ENCODE assay signal across 23 cellular contexts in genomic region chr5:128596071-128596470, GRCh38. TPM values are rescaled to one million over a fixed set of nuclear protein-coding genes. Genes with fewer than 3 reads are reported as not detected.
DNase-seq lines count a peak whose midpoint lies in the region; ATAC-seq and TF ChIP-seq lines count a peak whose summit lies in the region.
"Had no signal": no experiment of that assay in that cellular context is flagged by ENCODE, and none has a peak within 500 bp of the region (broad histone marks: within the 10 kb centered on the region; RNA-seq: fewer than 3 reads in every experiment).

No MANE protein-coding gene starts in this region.

- no peak for TF ChIP-seq CTCF in epithelial cell of esophagus (IDR thresholded peaks at IDR 0.05; ENCODE audit: insufficient read depth, low read depth, low read length, missing control alignments)

- in situ Hi-C loops in SK-MEL-5 (cut with HindIII; ENCODE audit: low pct_unique_long_range_greater_than_20kb, low sequenced_read_pairs), result no loop called here

- peak; percentile 57 for DNase-seq in HT-29 (ENCODE audit: low spot score)
- peak; percentile 34 for DNase-seq in SK-MEL-5 (ENCODE audit: low read depth, low spot score)
- DNase-seq in epithelial cell of esophagus (ENCODE audit: low read depth), result peak; percentile 20
- peak; percentile 4 for DNase-seq in pons (ENCODE audit: low spot score)
- DNase-seq in COLO668 (lab: John Stamatoyannopoulos, UW; ENCODE audit: unreplicated experiment), result no peak
- DNase-seq in NCI-H1092 (lab: John Stamatoyannopoulos, UW), result no peak
- DNase-seq: activated CD4-positive, alpha-beta T cell treated with anti-CD3 and anti-CD28 coated beads, Interleukin-2, amount 50 U/mL, for 4 hours; activated naive CD4-positive, alpha-beta T cell; AML-193; Caco-2; dorsolateral prefrontal cortex; heart right ventricle; naive thymus-derived CD8-positive, alpha-beta T cell; NCI-H1417 treated with DMSO at 0.1 percent for 48 hours; NCI-H446 treated with DMSO at 0.1 percent for 48 hours; posterior cingulate gyrus; Right ventricle myocardium superior; stimulated activated CD4-positive, alpha-beta T cell treated with anti-CD3 and anti-CD28 coated beads, Interleukin-4, amount 100 ng/mL, for 1 hour; T-helper 17 cell; WERI-Rb-1 had no signal

- H3K4me3 ChIP-seq in epithelial cell of esophagus (ENCODE audit: low read length), result no peak overlapping the region
- H3K4me3 ChIP-seq: dorsolateral prefrontal cortex, heart right ventricle, skin epidermis had no signal

- ATAC-seq in HG02610 (IDR thresholded peaks at IDR 0.05; ENCODE audit: unreplicated experiment), result no peak
- ATAC-seq: esophagus mucosa; heart right ventricle; naive thymus-derived CD8-positive, alpha-beta T cell; T-helper 17 cell had no signal

RNA-seq across cellular contexts. Expression of gene FBN2, which starts 58.0 kb away (rescaled TPM):
- 0.18 and 0.31 TPM in 2 replicates for total RNA-seq in HT-29 (2014; rRNA removed; shearing (Covaris generic))
- 0.34 and 0.43 TPM in 2 replicates for total RNA-seq in SK-MEL-5 (2014; rRNA removed; shearing (Covaris generic))
- 0.49 and 0.87 TPM in 2 replicates for polyA plus RNA-seq in SK-MEL-5 (2015; cell fraction: cytosol; rRNA removed)
- 0.28 and 0.54 TPM in 2 replicates for polyA plus RNA-seq in SK-MEL-5 (2015; cell fraction: nucleus; rRNA removed)
- polyA plus RNA-seq: naive thymus-derived CD8-positive, alpha-beta T cell had no signal

Comparison
In these comparisons a context has a peak if more than half of its experiments do, and no peak if none do; other contexts are left out.
1. DNase-seq: peak in HT-29 (single experiment), SK-MEL-5 (single experiment), epithelial cell of esophagus (single experiment) and pons (single experiment); none in COLO668 (single experiment) and NCI-H1092 (single experiment).